Comparison of ENCODE assay signal across 1 cellular context in the genomic region with DNA sequence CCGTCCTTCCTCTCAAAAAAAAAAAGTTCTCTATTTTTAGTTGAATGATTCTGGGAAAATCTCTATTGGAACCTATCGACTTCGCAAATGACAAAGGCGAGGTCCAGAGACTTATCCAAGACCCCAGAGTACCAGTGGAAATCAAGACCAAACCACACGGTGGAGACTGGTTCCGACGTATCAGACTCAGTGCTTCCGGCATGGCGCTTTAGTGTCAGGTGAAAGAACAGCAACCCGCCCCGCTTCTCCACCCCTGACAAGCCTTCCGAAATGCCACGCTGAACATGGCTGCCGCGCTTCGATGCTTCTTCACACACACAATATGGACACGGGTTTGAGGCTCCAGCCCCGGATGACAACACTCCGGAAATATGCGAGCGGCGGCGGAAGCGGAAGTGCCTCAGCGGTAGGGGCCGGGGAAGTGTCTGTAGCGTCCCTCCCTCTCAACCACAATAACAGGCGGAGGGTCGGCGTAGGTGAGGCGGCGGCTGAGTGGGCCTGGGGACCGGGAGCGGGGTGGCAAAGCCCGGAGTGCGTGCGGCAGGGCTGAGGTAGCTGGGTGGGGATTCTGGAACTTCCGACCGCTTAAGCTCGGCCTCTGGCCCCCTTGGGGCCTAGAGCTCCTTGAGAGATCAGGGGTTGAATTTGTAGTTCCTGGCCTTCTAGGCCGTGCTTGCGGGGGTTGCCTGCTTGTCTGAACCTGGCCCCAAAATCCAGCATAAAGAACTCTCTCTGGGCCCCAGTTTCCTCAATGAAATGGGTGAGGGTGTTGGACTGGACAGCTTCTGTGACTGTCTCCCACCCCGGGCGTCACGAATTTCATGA.
TF ChIP-seq lines count a peak whose summit lies in the region.

TSS of gene FBXO38 (plus strand) at position 395 of the 825 bp plus-strand sequence. CDS start 10,819 bp downstream, outside the sequence.

TF ChIP-seq in liver, 16 proteins besides CTCF, POLR2A, EP300 and RAD21 (continued from another document):
- TF ChIP-seq, protein P1, sequence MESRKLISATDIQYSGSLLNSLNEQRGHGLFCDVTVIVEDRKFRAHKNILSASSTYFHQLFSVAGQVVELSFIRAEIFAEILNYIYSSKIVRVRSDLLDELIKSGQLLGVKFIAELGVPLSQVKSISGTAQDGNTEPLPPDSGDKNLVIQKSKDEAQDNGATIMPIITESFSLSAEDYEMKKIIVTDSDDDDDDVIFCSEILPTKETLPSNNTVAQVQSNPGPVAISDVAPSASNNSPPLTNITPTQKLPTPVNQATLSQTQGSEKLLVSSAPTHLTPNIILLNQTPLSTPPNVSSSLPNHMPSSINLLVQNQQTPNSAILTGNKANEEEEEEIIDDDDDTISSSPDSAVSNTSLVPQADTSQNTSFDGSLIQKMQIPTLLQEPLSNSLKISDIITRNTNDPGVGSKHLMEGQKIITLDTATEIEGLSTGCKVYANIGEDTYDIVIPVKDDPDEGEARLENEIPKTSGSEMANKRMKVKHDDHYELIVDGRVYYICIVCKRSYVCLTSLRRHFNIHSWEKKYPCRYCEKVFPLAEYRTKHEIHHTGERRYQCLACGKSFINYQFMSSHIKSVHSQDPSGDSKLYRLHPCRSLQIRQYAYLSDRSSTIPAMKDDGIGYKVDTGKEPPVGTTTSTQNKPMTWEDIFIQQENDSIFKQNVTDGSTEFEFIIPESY (IDR thresholded peaks at IDR 0.05): peak; percentile 46
- TF ChIP-seq YY1 (IDR thresholded peaks at IDR 0.05) (peak; percentile 100), EGR1 (IDR thresholded peaks at IDR 0.05; ENCODE audit: low read depth in 2 of 2) (peak; percentile 55 to 85), FOXA1 (IDR thresholded peaks at IDR 0.05) (peak; percentile 65), TAF1 (conservative IDR thresholded peaks at IDR 0.05) (peak; percentile 97), JUND (IDR thresholded peaks at IDR 0.05) (peak; percentile 92 to 95), RXRA (IDR thresholded peaks at IDR 0.05) (peak in 1 of 2 donors; percentile 39), HNF4A (conservative IDR thresholded peaks at IDR 0.05) (peak; percentile 24 to 30), FOXA2 (IDR thresholded peaks at IDR 0.05) (peak; percentile 22), NR2F2 (IDR thresholded peaks at IDR 0.05) (no peak), GABPA (IDR thresholded peaks at IDR 0.05 in 1 of 2, conservative IDR thresholded peaks at IDR 0.05 in 1 of 2) (peak; percentile 94 to 98), MAX (IDR thresholded peaks at IDR 0.05) (peak; percentile 89)
- TF ChIP-seq, protein P2, sequence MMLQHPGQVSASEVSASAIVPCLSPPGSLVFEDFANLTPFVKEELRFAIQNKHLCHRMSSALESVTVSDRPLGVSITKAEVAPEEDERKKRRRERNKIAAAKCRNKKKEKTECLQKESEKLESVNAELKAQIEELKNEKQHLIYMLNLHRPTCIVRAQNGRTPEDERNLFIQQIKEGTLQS (IDR thresholded peaks at IDR 0.05): peak; percentile 60
